2 cellular contexts compared by ENCODE assay signal in the genomic region with DNA sequence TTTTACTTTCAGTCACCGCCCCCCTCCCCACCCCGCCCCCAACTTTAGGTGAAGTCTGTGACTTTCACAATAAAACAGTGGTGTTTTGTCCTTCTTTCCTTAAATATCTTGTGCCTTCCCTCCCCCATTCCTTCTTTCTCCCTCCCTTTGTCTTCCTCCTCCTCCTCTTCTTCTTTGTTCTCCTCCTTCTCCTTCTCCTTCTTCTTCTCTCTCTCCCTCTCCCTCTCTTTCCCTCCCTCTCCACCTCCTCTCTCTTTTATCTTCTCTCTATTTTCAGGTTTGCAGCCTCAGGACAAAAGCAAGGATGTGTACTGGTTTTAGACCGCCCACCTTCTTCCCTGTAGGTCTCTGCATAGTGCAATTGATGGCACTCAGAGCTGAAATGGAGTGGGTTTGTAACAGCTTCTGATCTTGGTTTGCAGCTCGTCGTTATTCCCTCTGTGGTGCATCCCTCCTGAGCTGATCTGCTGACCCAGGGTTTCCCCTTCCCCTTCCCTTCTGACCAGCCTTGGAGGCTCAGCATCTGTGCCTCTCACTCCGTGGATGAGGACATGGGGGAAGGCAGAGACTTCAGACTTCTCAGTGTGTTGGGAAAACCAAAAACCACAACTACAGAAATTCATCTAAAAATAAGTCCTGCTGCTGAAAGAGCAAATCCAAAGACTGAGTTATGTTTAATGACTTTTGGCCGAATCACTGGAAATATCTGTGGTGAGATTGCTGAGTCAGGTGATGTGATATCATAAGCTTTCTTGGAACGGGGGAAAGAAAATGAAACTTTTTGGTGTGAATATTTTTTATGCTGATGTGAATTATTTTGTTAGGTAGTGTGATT.
TF ChIP-seq lines count a peak whose summit lies in the region.

No MANE protein-coding gene starts in this region.

TF ChIP-seq in GM23338, 12 proteins besides CTCF, POLR2A, EP300 and RAD21:
- TF ChIP-seq JUNB (IDR thresholded peaks at IDR 0.05; ENCODE audit: unreplicated experiment): no peak
- no peak for TF ChIP-seq NANOG (IDR thresholded peaks at IDR 0.05; ENCODE audit: borderline replicate concordance)
- TF ChIP-seq ZNF331 (CRISPR knock-in tag; IDR thresholded peaks at IDR 0.05; ENCODE audit: low read depth): no peak
- TF ChIP-seq, protein P1, sequence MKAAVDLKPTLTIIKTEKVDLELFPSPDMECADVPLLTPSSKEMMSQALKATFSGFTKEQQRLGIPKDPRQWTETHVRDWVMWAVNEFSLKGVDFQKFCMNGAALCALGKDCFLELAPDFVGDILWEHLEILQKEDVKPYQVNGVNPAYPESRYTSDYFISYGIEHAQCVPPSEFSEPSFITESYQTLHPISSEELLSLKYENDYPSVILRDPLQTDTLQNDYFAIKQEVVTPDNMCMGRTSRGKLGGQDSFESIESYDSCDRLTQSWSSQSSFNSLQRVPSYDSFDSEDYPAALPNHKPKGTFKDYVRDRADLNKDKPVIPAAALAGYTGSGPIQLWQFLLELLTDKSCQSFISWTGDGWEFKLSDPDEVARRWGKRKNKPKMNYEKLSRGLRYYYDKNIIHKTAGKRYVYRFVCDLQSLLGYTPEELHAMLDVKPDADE (IDR thresholded peaks at IDR 0.05): no peak
- peak; percentile 78 for TF ChIP-seq EZH2 (IDR thresholded peaks at IDR 0.05; ENCODE audit: low read depth, unreplicated experiment)
- no peak for TF ChIP-seq EZH2phosphoT487 (IDR thresholded peaks at IDR 0.05; ENCODE audit: unreplicated experiment)

TF ChIP-seq in endothelial cell of umbilical vein, 7 proteins besides CTCF, POLR2A, EP300 and RAD21:
- TF ChIP-seq JUN (IDR thresholded peaks at IDR 0.05; ENCODE audit: borderline replicate concordance, insufficient read depth, insufficient read length, low read depth) (no peak), EZH2 (IDR thresholded peaks at IDR 0.05; ENCODE audit: borderline replicate concordance, low read depth, low read length, severe bottlenecking) (peak; percentile 53), POLR2AphosphoS5 (IDR thresholded peaks at IDR 0.05; ENCODE audit: insufficient read depth, low read depth, low read length) (no peak), FOS (IDR thresholded peaks at IDR 0.05; ENCODE audit: borderline replicate concordance, insufficient read depth, low read length) (no peak)
